24 cellular contexts compared by ENCODE assay signal in genomic region chr3:129747982-129748381, GRCh38.
DNase-seq lines count a peak whose midpoint lies in the region; ATAC-seq, FAIRE-seq and TF ChIP-seq lines count a peak whose summit lies in the region.
"Had no signal": no experiment of that assay in that cellular context is flagged by ENCODE, and none has a peak within 500 bp of the region (broad histone marks: within the 10 kb centered on the region; RNA-seq: fewer than 3 reads in every experiment).

No MANE protein-coding gene starts in this region.

- CTCF ChIA-PET in activated CD8-positive, alpha-beta memory T cell treated with anti-CD3 and anti-CD28 coated beads, Interleukin-2, amount 10 ng/mL, durations not matched to agents 7 days and 5 days (lab: Charles Lee) = no interaction called here
- CTCF ChIA-PET in H1 (lab: Charles Lee; ENCODE audit: partially characterized antibody) = interaction anchor here (0.8 to 1.6 kb wide), 3 partner anchors 13 to 74 kb away, joined by 3 to 4 read pairs (median 4); no protein-coding TSS in a partner anchor

- peaks cover 14% of the 10 kb centered on the region for H3K4me1 Mint-ChIP-seq in activated CD8-positive, alpha-beta memory T cell treated with anti-CD3 and anti-CD28 coated beads, Interleukin-2, amount 10 ng/mL, durations not matched to agents 7 days and 5 days

- peaks cover 90% of the 10 kb centered on the region for H3K79me2 ChIP-seq in Karpas-422 (ENCODE audit: low read length)
- 0 out of 4 replicates have a peak, but pooled peaks cover 0 to 5% of the 10 kb centered on the region in 2 experiments for H3K79me2 ChIP-seq in H1 (ENCODE audit: control insufficient read depth in 1 of 2, insufficient read depth in 2 of 2, low read length in 2 of 2)

- POLR2A ChIA-PET in H1 (lab: Charles Lee; ENCODE audit: partially characterized antibody) = no interaction called here

- no peak overlapping the region for H3K23ac ChIP-seq in H1 (ENCODE audit: insufficient read length)

- peaks cover 8% of the 10 kb centered on the region for H3K36me3 Mint-ChIP-seq in activated CD8-positive, alpha-beta memory T cell treated with anti-CD3 and anti-CD28 coated beads, Interleukin-2, amount 10 ng/mL, durations not matched to agents 7 days and 5 days

- no peak for TF ChIP-seq CTCF in H1 (IDR thresholded peaks at IDR 0.05; ENCODE audit: control extremely low read depth in 1 of 3, insufficient read depth in 1 of 3, low read depth in 1 of 3, low read length in 3 of 3)

- no peak overlapping the region for H3K27ac Mint-ChIP-seq in activated CD8-positive, alpha-beta memory T cell treated with anti-CD3 and anti-CD28 coated beads, Interleukin-2, amount 10 ng/mL, durations not matched to agents 7 days and 5 days
- H3K27ac Mint-ChIP-seq: CD4-positive, alpha-beta T cell had no signal

- no peaks in the 10 kb centered on the region for H3K9me2 ChIP-seq in Karpas-422 (replicated peaks; ENCODE audit: insufficient read depth, low read length)

- no peak for TF ChIP-seq POLR2A in H1 (IDR thresholded peaks at IDR 0.05; ENCODE audit: control extremely low read depth in 1 of 2, low read depth in 2 of 2, low read length in 2 of 2)

- no peak overlapping the region for H3K4me3 Mint-ChIP-seq in activated CD8-positive, alpha-beta memory T cell treated with anti-CD3 and anti-CD28 coated beads, Interleukin-2, amount 10 ng/mL, durations not matched to agents 7 days and 5 days
- H3K4me3 Mint-ChIP-seq: CD4-positive, alpha-beta T cell; H9 had no signal

- H2BK12ac ChIP-seq in H1 (ENCODE audit: low read depth, low read length) = no peak overlapping the region

- H2AFZ ChIP-seq in Karpas-422 (ENCODE audit: low read length) (no peak overlapping the region), H1 (ENCODE audit: low read length) (no peak overlapping the region)

- H2BK15ac ChIP-seq in H1 (ENCODE audit: low read length) = 0 out of 2 replicates have a peak overlapping the region, but pooled peaks have one; percentile 46

- no peak overlapping the region for H2BK20ac ChIP-seq in H1 (ENCODE audit: low read length)

- no peak overlapping the region for H2BK120ac ChIP-seq in H1 (replicated peaks; ENCODE audit: low read depth, low read length)

- TF ChIP-seq RAD21 in H1 (IDR thresholded peaks at IDR 0.05 in 1 of 2, conservative IDR thresholded peaks at IDR 0.05 in 1 of 2; ENCODE audit: low read depth in 2 of 2, low read length in 2 of 2) = no peak

- no peak overlapping the region; the same call in 1 of the 2 replicates for H2AK5ac ChIP-seq in H1 (ENCODE audit: low read depth, low read length)

- no peak for TF ChIP-seq EP300 in H1 (IDR thresholded peaks at IDR 0.05; ENCODE audit: borderline replicate concordance in 1 of 2, low read depth in 2 of 2, low read length in 2 of 2)

- H3K4me1 ChIP-seq in Karpas-422 (ENCODE audit: low read length) (peaks cover 65% of the 10 kb centered on the region), H1 (replicated peaks in 1 of 4; ENCODE audit: control insufficient read depth in 3 of 4, insufficient read depth in 4 of 4, low read length in 3 of 4) (no peaks in the 10 kb centered on the region; a peak in 1 of 7 replicates)
- H3K4me1 ChIP-seq: BLaER1 had no signal

- no peaks in the 10 kb centered on the region for H3K23me2 ChIP-seq in H1 (ENCODE audit: low read depth, low read length)

- H3K79me1 ChIP-seq in H1 (ENCODE audit: low read depth, low read length) = no peaks in the 10 kb centered on the region

- no peaks in the 10 kb centered on the region for H3K27me3 ChIP-seq in Karpas-422 (ENCODE audit: low read length)
- no peaks in the 10 kb centered on the region for H3K27me3 ChIP-seq in H1 (replicated peaks in 1 of 4; ENCODE audit: control insufficient read depth in 3 of 4, extremely low read depth in 1 of 4, insufficient read depth in 3 of 4, low read length in 3 of 4)
- H3K27me3 ChIP-seq: BLaER1 had no signal

- H2BK5ac ChIP-seq in H1 (ENCODE audit: low read depth, low read length) = no peak overlapping the region

- no peak overlapping the region for H4K5ac ChIP-seq in H1 (ENCODE audit: insufficient read length, low read depth, low read length)

- FAIRE-seq in H1 (lab: Jason Lieb, UNC) = no peak
- FAIRE-seq: A204.1, D721Med, GM19239, HTR-8/SVneo had no signal

- H3K9me3 Mint-ChIP-seq in activated CD8-positive, alpha-beta memory T cell treated with anti-CD3 and anti-CD28 coated beads, Interleukin-2, amount 10 ng/mL, durations not matched to agents 7 days and 5 days (ENCODE audit: low read depth) = peaks cover 4% of the 10 kb centered on the region

- H3K9ac ChIP-seq in Karpas-422 (ENCODE audit: low read length) (no peak overlapping the region), H1 (replicated peaks in 1 of 4; ENCODE audit: extremely low read depth in 1 of 4, low read depth in 3 of 4, low read length in 3 of 4) (no peak overlapping the region)
- H3K9ac ChIP-seq: BLaER1 had no signal

- peak overlapping the region; percentile 46 for H3K4me2 ChIP-seq in Karpas-422 (ENCODE audit: low read depth, low read length, poor library complexity, severe bottlenecking)
- no peak overlapping the region for H3K4me2 ChIP-seq in H1 (ENCODE audit: insufficient read depth in 1 of 2, low read depth in 2 of 2, low read length in 2 of 2)
- H3K4me2 ChIP-seq: BLaER1 had no signal

- no peak overlapping the region for H4K91ac ChIP-seq in H1 (replicated peaks; ENCODE audit: insufficient read length, low read length)

- H3K27ac ChIP-seq in Karpas-422 (ENCODE audit: low read length) (peak overlapping the region; percentile 74), H1 (ENCODE audit: low read depth, low read length) (no peak overlapping the region)
- H3K27ac ChIP-seq: BLaER1, RWPE1 had no signal

- no peak overlapping the region for H3K4ac ChIP-seq in H1 (replicated peaks; ENCODE audit: insufficient read length, low read depth, low read length)

- H3K9me3 ChIP-seq in Karpas-422 (ENCODE audit: low read length) = peaks cover 4% of the 10 kb centered on the region
- peaks cover 0 to 4% of the 10 kb centered on the region in 2 experiments; a peak in 1 of 4 replicates for H3K9me3 ChIP-seq in H1 (ENCODE audit: insufficient read depth in 2 of 2, low read depth in 1 of 2, low read length in 1 of 2)

- peak; percentile 57 for ATAC-seq in activated CD8-positive, alpha-beta memory T cell treated with anti-CD3 and anti-CD28 coated beads, Interleukin-2, amount 10 ng/mL, durations not matched to agents 7 days and 5 days
- ATAC-seq: Panc1 had no signal

- H3K36me3 ChIP-seq in Karpas-422 (ENCODE audit: insufficient read depth, low read length) = peaks cover 3% of the 10 kb centered on the region; the same call in 1 of the 2 replicates
- H3K36me3 ChIP-seq in H1 (ENCODE audit: control insufficient read depth in 2 of 4, insufficient read depth in 4 of 4, low read length in 3 of 4) = no peaks in the 10 kb centered on the region

- no peak overlapping the region for H4K8ac ChIP-seq in H1 (ENCODE audit: extremely low read depth, insufficient read depth, low read length)

- DNase-seq in activated CD8-positive, alpha-beta memory T cell treated with anti-CD3 and anti-CD28 coated beads, Interleukin-2, amount 10 ng/mL, durations not matched to agents 7 days and 5 days = no peak
- DNase-seq in activated CD8-positive, alpha-beta memory T cell treated with anti-CD3 and anti-CD28 coated beads, Interleukin-2, amount 50 U/mL, for 48 hours = no peak
- no peak for DNase-seq in Karpas-422
- DNase-seq in H1 (ENCODE audit: low read depth in 1 of 2, low spot score in 2 of 2) = no peak
- DNase-seq in activated naive CD4-positive, alpha-beta T cell treated with anti-CD3 and anti-CD28 coated beads, Interleukin-2, amount 50 U/mL, for 16 hours = no peak
- DNase-seq in effector CD8-positive, alpha-beta T cell (lab: John Stamatoyannopoulos, UW) = no peak
- DNase-seq in NOMO-1 (lab: John Stamatoyannopoulos, UW; ENCODE audit: unreplicated experiment in 2 of 2) = no peak
- DNase-seq: CD4-positive, alpha-beta T cell; H9; KBM-7; NCI-H1048; NCI-H1417; NCI-H1694; NCI-H2081; NCI-H2227 treated with DMSO at 0.1 percent for 48 hours; NCI-H526 treated with DMSO at 0.1 percent for 48 hours; SHP77 had no signal

- no peaks in the 10 kb centered on the region for H4K20me1 ChIP-seq in Karpas-422 (ENCODE audit: insufficient read depth, low read depth, low read length)
- no peaks in the 10 kb centered on the region for H4K20me1 ChIP-seq in H1 (replicated peaks in 1 of 2; ENCODE audit: control insufficient read depth in 1 of 2, insufficient read depth in 2 of 2, low read length in 2 of 2)

- H3K18ac ChIP-seq in H1 (ENCODE audit: extremely low read depth, low read length) = no peak overlapping the region

- no peaks in the 10 kb centered on the region for H3K27me3 Mint-ChIP-seq in activated CD8-positive, alpha-beta memory T cell treated with anti-CD3 and anti-CD28 coated beads, Interleukin-2, amount 10 ng/mL, durations not matched to agents 7 days and 5 days
- H3K27me3 Mint-ChIP-seq: CD4-positive, alpha-beta T cell had no signal

- no peak overlapping the region for H3K4me3 ChIP-seq in Karpas-422 (ENCODE audit: low read length)
- H3K4me3 ChIP-seq in H1 (ENCODE audit: extremely low read depth in 1 of 4, insufficient read depth in 2 of 4, low read depth in 3 of 4, low read length in 4 of 4) = no peak overlapping the region
- H3K4me3 ChIP-seq: BLaER1 had no signal

- 90% methylated on average over 2 of the region's 2 CpGs; no CpG with 5 or more reads in 1 of the 2 experiments for WGBS in H1 (ENCODE audit: extremely low coverage in 1 of 2, insufficient coverage in 1 of 2, insufficient read length in 1 of 2, insufficient replicate concordance in 2 of 2, low coverage in 1 of 2, low lambda C conversion rate in 2 of 2, missing lambda C conversion rate in 1 of 2), 2 experiments

- H3K14ac ChIP-seq in H1 (ENCODE audit: insufficient read length) = no peak overlapping the region

- no peak overlapping the region for H3K56ac ChIP-seq in H1 (replicated peaks; ENCODE audit: insufficient read length, low read depth, low read length)

TF ChIP-seq in H1, 55 proteins besides CTCF, POLR2A, EP300 and RAD21 (continues in another document):
- TF ChIP-seq MAX (IDR thresholded peaks at IDR 0.05) (no peak), PHF8 (conservative IDR thresholded peaks at IDR 0.05; ENCODE audit: low read depth, low read length) (no peak), TAF7 (optimal IDR thresholded peaks at IDR 0.05; ENCODE audit: borderline replicate concordance, low read depth, low read length) (no peak), SIN3A (conservative IDR thresholded peaks at IDR 0.05 in 1 of 2, IDR thresholded peaks at IDR 0.05 in 1 of 2; ENCODE audit: low read depth in 1 of 2, low read length in 2 of 2) (no peak), TAF1 (IDR thresholded peaks at IDR 0.05; ENCODE audit: low read depth, low read length) (no peak), TEAD4 (IDR thresholded peaks at IDR 0.05; ENCODE audit: low read depth, low read length) (no peak), SIX5 (IDR thresholded peaks at IDR 0.05; ENCODE audit: low read depth, low read length) (no peak), SIRT6 (IDR thresholded peaks at IDR 0.05; ENCODE audit: low read length) (no peak), ZNF274 (IDR thresholded peaks at IDR 0.05; ENCODE audit: borderline replicate concordance, extremely low read depth, low read length) (no peak), CEBPB (IDR thresholded peaks at IDR 0.05; ENCODE audit: low read depth, low read length) (no peak)
